9 cellular contexts compared by ENCODE assay signal in genomic region chr6:14270925-14271791, GRCh38.
DNase-seq lines count a peak whose midpoint lies in the region; ATAC-seq and TF ChIP-seq lines count a peak whose summit lies in the region.
"Had no signal": no experiment of that assay in that cellular context is flagged by ENCODE, and none has a peak within 500 bp of the region (broad histone marks: within the 10 kb centered on the region; RNA-seq: fewer than 3 reads in every experiment).

No MANE protein-coding gene starts in this region.

- H4K20me1 ChIP-seq in SK-N-SH (ENCODE audit: insufficient read depth) = no peaks in the 10 kb centered on the region

- TF ChIP-seq RAD21 in SK-N-SH (IDR thresholded peaks at IDR 0.05; ENCODE audit: low read length) = no peak

- H3K4me1 Mint-ChIP-seq in immature natural killer cell (peaks cover 20 to 27% of the 10 kb centered on the region in 2 donors), progenitor cell of endocrine pancreas (ENCODE audit: low read depth) (no peaks in the 10 kb centered on the region)

- H3K27ac Mint-ChIP-seq in immature natural killer cell (no peak overlapping the region), progenitor cell of endocrine pancreas (no peak overlapping the region)

- no peak overlapping the region for H3K9ac ChIP-seq in SK-N-SH

- peaks cover 0 to 3% of the 10 kb centered on the region in 2 experiments; a peak in 1 of 4 replicates for H3K4me1 ChIP-seq in SK-N-SH (ENCODE audit: control insufficient read depth in 1 of 2, insufficient read depth in 2 of 2, low read depth in 1 of 2, low read length in 1 of 2)

- no peak for TF ChIP-seq CTCF in SK-N-SH (IDR thresholded peaks at IDR 0.05)
- TF ChIP-seq CTCF in progenitor cell of endocrine pancreas (IDR thresholded peaks at IDR 0.05; ENCODE audit: unreplicated experiment) = no peak

- no peaks in the 10 kb centered on the region for H3K79me2 ChIP-seq in SK-N-SH (ENCODE audit: insufficient read depth)

- H3K27ac ChIP-seq in SK-N-SH (ENCODE audit: low read depth in 2 of 2, low read length in 1 of 2) = no peak overlapping the region

- H3K9me3 Mint-ChIP-seq in immature natural killer cell = peaks cover 0 to 3% (median 0%) of the 10 kb centered on the region in 6 donors
- peaks cover 3% of the 10 kb centered on the region for H3K9me3 Mint-ChIP-seq in progenitor cell of endocrine pancreas (ENCODE audit: low read depth)

- no peaks in the 10 kb centered on the region for H3K36me3 Mint-ChIP-seq in immature natural killer cell
- H3K36me3 Mint-ChIP-seq in progenitor cell of endocrine pancreas (ENCODE audit: insufficient read depth) = no peaks in the 10 kb centered on the region

- CTCF ChIA-PET in SK-N-SH (lab: Yijun Ruan, JAX) = no interaction called here

- H3F3A ChIP-seq in SK-N-SH (replicated peaks; ENCODE audit: insufficient read depth) = no peaks in the 10 kb centered on the region

- H3K4me3 Mint-ChIP-seq in immature natural killer cell (peak overlapping the region in 1 of 5 donors; percentile 5), progenitor cell of endocrine pancreas (ENCODE audit: low read depth) (no peak overlapping the region)
- H3K4me3 Mint-ChIP-seq: neural crest cell had no signal

- no peak overlapping the region for H2AFZ ChIP-seq in SK-N-SH (ENCODE audit: low read depth)

- no peaks in the 10 kb centered on the region for H3K27me3 ChIP-seq in SK-N-SH (ENCODE audit: insufficient read depth)

- H3K9me3 ChIP-seq in SK-N-SH = no peaks in the 10 kb centered on the region

- no peak for TF ChIP-seq EP300 in SK-N-SH (IDR thresholded peaks at IDR 0.05; ENCODE audit: borderline replicate concordance in 1 of 2, low read depth in 1 of 2, low read length in 1 of 2)

- POLR2A ChIA-PET in SK-N-SH (lab: Yijun Ruan, JAX) = no interaction called here

- no peak overlapping the region for H3K4me3 ChIP-seq in SK-N-SH (ENCODE audit: low read depth in 2 of 2, low read length in 1 of 2)

- DNase-seq in Kasumi-1 (lab: John Stamatoyannopoulos, UW) = peak; percentile 47 to 68
- peak; percentile 13 for DNase-seq in activated T-cell treated with anti-CD3 and anti-CD28 coated beads for 1 hour (ENCODE audit: low read depth)
- DNase-seq in immature natural killer cell = peak; percentile 9 to 18 (median 13)
- peak; percentile 66 for DNase-seq in stimulated activated naive CD8-positive, alpha-beta T cell treated with anti-CD3 and anti-CD28 coated beads, Interleukin-15, Interleukin-2, amounts not matched to agents 100 U/mL and 50 U/mL, for 24 hours
- DNase-seq in dermis blood vessel endothelial cell = no peak
- no peak for DNase-seq in cerebellar cortex (ENCODE audit: low spot score)
- no peak for DNase-seq in SK-N-SH
- no peak for DNase-seq in progenitor cell of endocrine pancreas (ENCODE audit: low spot score, unreplicated experiment)

- 51% methylated on average over 10 of the region's 11 CpGs for WGBS in SK-N-SH (ENCODE audit: low lambda C conversion rate)

- H3K9me2 ChIP-seq in SK-N-SH = no peaks in the 10 kb centered on the region

- peaks cover 0 to 2% (median 0%) of the 10 kb centered on the region in 3 donors for H3K27me3 Mint-ChIP-seq in immature natural killer cell (ENCODE audit: low read depth in 3 of 3)
- H3K27me3 Mint-ChIP-seq in progenitor cell of endocrine pancreas = peaks cover 27% of the 10 kb centered on the region

- ATAC-seq in stimulated activated naive CD8-positive, alpha-beta T cell treated with anti-CD3 and anti-CD28 coated beads, Interleukin-15, Interleukin-2, amounts not matched to agents 100 U/mL and 50 U/mL, for 24 hours = peak; percentile 91

- no peaks in the 10 kb centered on the region for H3K36me3 ChIP-seq in SK-N-SH (replicated peaks in 1 of 2; ENCODE audit: control insufficient read depth in 1 of 2, insufficient read depth in 2 of 2, low read length in 1 of 2)

- H3K4me2 ChIP-seq in SK-N-SH = no peak overlapping the region

TF ChIP-seq in SK-N-SH, 30 proteins besides CTCF, POLR2A, EP300 and RAD21:
- TF ChIP-seq RFX5 (IDR thresholded peaks at IDR 0.05; ENCODE audit: low read length) = no peak
- no peak for TF ChIP-seq POLR2AphosphoS5 (IDR thresholded peaks at IDR 0.05; ENCODE audit: low read depth, low read length)
- TF ChIP-seq CHD2 (IDR thresholded peaks at IDR 0.05; ENCODE audit: low read length, partially characterized antibody) = no peak
- TF ChIP-seq IRF3 (IDR thresholded peaks at IDR 0.05; ENCODE audit: low read depth, low read length) = no peak
- no peak for TF ChIP-seq MXI1 (IDR thresholded peaks at IDR 0.05; ENCODE audit: low read depth, low read length)
- TF ChIP-seq, protein P1, sequence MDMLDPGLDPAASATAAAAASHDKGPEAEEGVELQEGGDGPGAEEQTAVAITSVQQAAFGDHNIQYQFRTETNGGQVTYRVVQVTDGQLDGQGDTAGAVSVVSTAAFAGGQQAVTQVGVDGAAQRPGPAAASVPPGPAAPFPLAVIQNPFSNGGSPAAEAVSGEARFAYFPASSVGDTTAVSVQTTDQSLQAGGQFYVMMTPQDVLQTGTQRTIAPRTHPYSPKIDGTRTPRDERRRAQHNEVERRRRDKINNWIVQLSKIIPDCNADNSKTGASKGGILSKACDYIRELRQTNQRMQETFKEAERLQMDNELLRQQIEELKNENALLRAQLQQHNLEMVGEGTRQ (IDR thresholded peaks at IDR 0.05; ENCODE audit: borderline replicate concordance, low read depth, low read length) = no peak

Comparison
In these comparisons a context has a peak if more than half of its experiments do, and no peak if none do; other contexts are left out.
1. DNase-seq: peak in Kasumi-1 (2 of 2), activated T-cell treated with anti-CD3 and anti-CD28 coated beads for 1 hour (single experiment), immature natural killer cell (3 of 3) and stimulated activated naive CD8-positive, alpha-beta T cell treated with anti-CD3 and anti-CD28 coated beads, Interleukin-15, Interleukin-2, amounts not matched to agents 100 U/mL and 50 U/mL, for 24 hours (single experiment); none in dermis blood vessel endothelial cell (single experiment), cerebellar cortex (single experiment), SK-N-SH (single experiment) and progenitor cell of endocrine pancreas (single experiment).